ENCODE assay signal across 14 cellular contexts in the genomic region with DNA sequence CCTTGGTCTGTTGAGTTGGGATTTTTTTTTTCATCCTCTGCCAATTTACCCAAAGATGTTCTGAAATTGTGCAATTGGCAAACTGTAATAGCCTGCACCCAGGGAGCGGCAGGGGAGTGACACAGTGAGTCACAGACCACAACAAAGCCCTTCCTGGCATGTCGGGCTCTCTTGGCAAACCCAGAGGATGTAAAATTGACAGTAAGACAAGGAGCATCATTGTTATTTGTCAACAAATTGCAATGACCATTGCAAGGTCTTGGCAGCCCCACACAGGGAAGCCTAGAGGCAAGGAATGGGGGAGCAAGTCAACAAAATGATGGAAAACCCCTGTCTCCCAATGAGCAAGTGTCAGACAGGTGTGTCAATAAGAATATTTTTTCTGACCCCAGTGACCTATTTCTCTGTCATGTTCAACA.
DNase-seq lines count a peak whose midpoint lies in the region; ATAC-seq and TF ChIP-seq lines count a peak whose summit lies in the region.
"Had no signal": no experiment of that assay in that cellular context is flagged by ENCODE, and none has a peak within 500 bp of the region (broad histone marks: within the 10 kb centered on the region; RNA-seq: fewer than 3 reads in every experiment).

No MANE protein-coding gene starts in this region.

- H3K27me3 ChIP-seq in HL-60 (ENCODE audit: insufficient read depth, poor library complexity, severe bottlenecking): no peaks in the 10 kb centered on the region

- no peaks in the 10 kb centered on the region for H3K9me3 Mint-ChIP-seq in mesothelial cell of epicardium
- H3K9me3 Mint-ChIP-seq: activated CD4-positive, alpha-beta memory T cell treated with anti-CD3 and anti-CD28 coated beads for 36 hours; nephron had no signal

- H3K4me1 Mint-ChIP-seq in mesothelial cell of epicardium: no peaks in the 10 kb centered on the region
- H3K4me1 Mint-ChIP-seq: nephron had no signal

- no peak overlapping the region for H3K27ac Mint-ChIP-seq in mesothelial cell of epicardium
- H3K27ac Mint-ChIP-seq: activated CD4-positive, alpha-beta memory T cell treated with anti-CD3 and anti-CD28 coated beads for 36 hours; activated naive CD8-positive, alpha-beta T cell; nephron had no signal

- no peak overlapping the region for H3K4me3 Mint-ChIP-seq in mesothelial cell of epicardium
- H3K4me3 Mint-ChIP-seq: activated CD4-positive, alpha-beta memory T cell treated with anti-CD3 and anti-CD28 coated beads for 36 hours; activated naive CD8-positive, alpha-beta T cell; nephron had no signal

- no peaks in the 10 kb centered on the region for H3K36me3 Mint-ChIP-seq in mesothelial cell of epicardium
- H3K36me3 Mint-ChIP-seq: activated CD4-positive, alpha-beta memory T cell treated with anti-CD3 and anti-CD28 coated beads for 36 hours; activated naive CD8-positive, alpha-beta T cell had no signal

- H3K27ac ChIP-seq in HL-60 (replicated peaks): no peak overlapping the region

- no peak for TF ChIP-seq CTCF in HL-60 (IDR thresholded peaks at IDR 0.05; ENCODE audit: insufficient read depth, low read length)
- no peak for TF ChIP-seq CTCF in mesothelial cell of epicardium (IDR thresholded peaks at IDR 0.05; ENCODE audit: unreplicated experiment)

- ATAC-seq in HG03025 (IDR thresholded peaks at IDR 0.05; ENCODE audit: low FRiP score, unreplicated experiment) (no peak), HG03565 (IDR thresholded peaks at IDR 0.05; ENCODE audit: unreplicated experiment) (no peak)

- DNase-seq in A172 (ENCODE audit: low spot score): peak; percentile 88
- peak; percentile 79 to 89 for DNase-seq in HL-60 (ENCODE audit: low read depth in 1 of 2, low spot score in 1 of 2)
- peak; percentile 100 for DNase-seq in SW480 (ENCODE audit: low spot score)
- peak; percentile 17 to 21 for DNase-seq in hippocampal formation (lab: John Stamatoyannopoulos, UW)
- no peak for DNase-seq in mesothelial cell of epicardium (ENCODE audit: low spot score in 2 of 2, unreplicated experiment in 2 of 2)
- DNase-seq in stimulated activated CD4-positive, alpha-beta T cell treated with anti-CD3 and anti-CD28 coated beads, Interleukin-4, amount 100 ng/mL, for 4 hours: no peak
- DNase-seq: activated CD4-positive, alpha-beta memory T cell treated with anti-CD3 and anti-CD28 coated beads for 36 hours; effector memory CD4-positive, alpha-beta T cell; NCI-H2171; stimulated activated naive CD4-positive, alpha-beta T cell treated with Interleukin-2 at 50 U/mL for 16 hours had no signal

- no peak overlapping the region for H3K4me3 ChIP-seq in HL-60 (replicated peaks; ENCODE audit: insufficient read depth, low read length)

- H3K27me3 Mint-ChIP-seq in mesothelial cell of epicardium (ENCODE audit: low read depth): peaks cover 55% of the 10 kb centered on the region
- H3K27me3 Mint-ChIP-seq: activated CD4-positive, alpha-beta memory T cell treated with anti-CD3 and anti-CD28 coated beads for 36 hours had no signal

Comparison
In these comparisons a context has a peak if more than half of its experiments do, and no peak if none do; other contexts are left out.
1. DNase-seq: peak in A172 (single experiment), HL-60 (2 of 2), SW480 (single experiment) and hippocampal formation (2 of 2); none in mesothelial cell of epicardium (0 of 2) and stimulated activated CD4-positive, alpha-beta T cell treated with anti-CD3 and anti-CD28 coated beads, Interleukin-4, amount 100 ng/mL, for 4 hours (0 of 2).